In the genomic region with DNA sequence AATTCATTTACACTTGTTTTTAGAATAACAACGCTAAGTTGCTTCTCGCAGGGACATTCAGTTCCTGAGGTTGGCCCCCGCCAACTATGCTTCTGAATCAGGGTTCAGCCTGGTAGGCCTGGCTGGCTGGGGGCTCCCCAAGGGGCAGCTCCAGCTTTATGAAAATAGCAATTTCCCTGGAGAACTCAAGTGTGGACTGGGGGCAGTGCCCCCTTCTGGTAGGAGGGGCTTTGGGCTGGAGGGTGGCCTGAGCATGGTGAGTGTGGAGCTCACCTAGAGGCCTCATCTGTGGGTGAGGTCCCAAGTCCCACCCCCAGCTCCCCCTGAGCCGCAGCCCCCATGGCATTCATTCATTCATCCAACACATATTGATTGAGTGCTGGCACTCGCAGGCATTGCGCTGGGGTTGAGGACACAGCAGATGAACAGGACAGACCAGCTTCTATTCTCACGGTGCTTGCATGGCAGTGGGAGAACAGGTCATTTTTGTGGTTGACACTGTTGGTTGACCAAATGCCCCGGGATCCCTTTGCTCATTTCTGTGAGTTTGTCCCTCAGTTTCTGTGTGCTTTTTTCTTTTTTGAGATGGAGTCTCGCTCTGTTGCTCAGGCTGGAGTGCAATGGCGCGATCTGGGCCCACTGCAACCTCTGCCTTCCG, we compare ENCODE assay signal across 1 cellular context.
TF ChIP-seq lines count a peak whose summit lies in the region.

No MANE protein-coding gene starts in this region.

TF ChIP-seq in GM23338, 12 proteins besides CTCF, POLR2A, EP300 and RAD21 (continued from another document):
- TF ChIP-seq, protein P1, sequence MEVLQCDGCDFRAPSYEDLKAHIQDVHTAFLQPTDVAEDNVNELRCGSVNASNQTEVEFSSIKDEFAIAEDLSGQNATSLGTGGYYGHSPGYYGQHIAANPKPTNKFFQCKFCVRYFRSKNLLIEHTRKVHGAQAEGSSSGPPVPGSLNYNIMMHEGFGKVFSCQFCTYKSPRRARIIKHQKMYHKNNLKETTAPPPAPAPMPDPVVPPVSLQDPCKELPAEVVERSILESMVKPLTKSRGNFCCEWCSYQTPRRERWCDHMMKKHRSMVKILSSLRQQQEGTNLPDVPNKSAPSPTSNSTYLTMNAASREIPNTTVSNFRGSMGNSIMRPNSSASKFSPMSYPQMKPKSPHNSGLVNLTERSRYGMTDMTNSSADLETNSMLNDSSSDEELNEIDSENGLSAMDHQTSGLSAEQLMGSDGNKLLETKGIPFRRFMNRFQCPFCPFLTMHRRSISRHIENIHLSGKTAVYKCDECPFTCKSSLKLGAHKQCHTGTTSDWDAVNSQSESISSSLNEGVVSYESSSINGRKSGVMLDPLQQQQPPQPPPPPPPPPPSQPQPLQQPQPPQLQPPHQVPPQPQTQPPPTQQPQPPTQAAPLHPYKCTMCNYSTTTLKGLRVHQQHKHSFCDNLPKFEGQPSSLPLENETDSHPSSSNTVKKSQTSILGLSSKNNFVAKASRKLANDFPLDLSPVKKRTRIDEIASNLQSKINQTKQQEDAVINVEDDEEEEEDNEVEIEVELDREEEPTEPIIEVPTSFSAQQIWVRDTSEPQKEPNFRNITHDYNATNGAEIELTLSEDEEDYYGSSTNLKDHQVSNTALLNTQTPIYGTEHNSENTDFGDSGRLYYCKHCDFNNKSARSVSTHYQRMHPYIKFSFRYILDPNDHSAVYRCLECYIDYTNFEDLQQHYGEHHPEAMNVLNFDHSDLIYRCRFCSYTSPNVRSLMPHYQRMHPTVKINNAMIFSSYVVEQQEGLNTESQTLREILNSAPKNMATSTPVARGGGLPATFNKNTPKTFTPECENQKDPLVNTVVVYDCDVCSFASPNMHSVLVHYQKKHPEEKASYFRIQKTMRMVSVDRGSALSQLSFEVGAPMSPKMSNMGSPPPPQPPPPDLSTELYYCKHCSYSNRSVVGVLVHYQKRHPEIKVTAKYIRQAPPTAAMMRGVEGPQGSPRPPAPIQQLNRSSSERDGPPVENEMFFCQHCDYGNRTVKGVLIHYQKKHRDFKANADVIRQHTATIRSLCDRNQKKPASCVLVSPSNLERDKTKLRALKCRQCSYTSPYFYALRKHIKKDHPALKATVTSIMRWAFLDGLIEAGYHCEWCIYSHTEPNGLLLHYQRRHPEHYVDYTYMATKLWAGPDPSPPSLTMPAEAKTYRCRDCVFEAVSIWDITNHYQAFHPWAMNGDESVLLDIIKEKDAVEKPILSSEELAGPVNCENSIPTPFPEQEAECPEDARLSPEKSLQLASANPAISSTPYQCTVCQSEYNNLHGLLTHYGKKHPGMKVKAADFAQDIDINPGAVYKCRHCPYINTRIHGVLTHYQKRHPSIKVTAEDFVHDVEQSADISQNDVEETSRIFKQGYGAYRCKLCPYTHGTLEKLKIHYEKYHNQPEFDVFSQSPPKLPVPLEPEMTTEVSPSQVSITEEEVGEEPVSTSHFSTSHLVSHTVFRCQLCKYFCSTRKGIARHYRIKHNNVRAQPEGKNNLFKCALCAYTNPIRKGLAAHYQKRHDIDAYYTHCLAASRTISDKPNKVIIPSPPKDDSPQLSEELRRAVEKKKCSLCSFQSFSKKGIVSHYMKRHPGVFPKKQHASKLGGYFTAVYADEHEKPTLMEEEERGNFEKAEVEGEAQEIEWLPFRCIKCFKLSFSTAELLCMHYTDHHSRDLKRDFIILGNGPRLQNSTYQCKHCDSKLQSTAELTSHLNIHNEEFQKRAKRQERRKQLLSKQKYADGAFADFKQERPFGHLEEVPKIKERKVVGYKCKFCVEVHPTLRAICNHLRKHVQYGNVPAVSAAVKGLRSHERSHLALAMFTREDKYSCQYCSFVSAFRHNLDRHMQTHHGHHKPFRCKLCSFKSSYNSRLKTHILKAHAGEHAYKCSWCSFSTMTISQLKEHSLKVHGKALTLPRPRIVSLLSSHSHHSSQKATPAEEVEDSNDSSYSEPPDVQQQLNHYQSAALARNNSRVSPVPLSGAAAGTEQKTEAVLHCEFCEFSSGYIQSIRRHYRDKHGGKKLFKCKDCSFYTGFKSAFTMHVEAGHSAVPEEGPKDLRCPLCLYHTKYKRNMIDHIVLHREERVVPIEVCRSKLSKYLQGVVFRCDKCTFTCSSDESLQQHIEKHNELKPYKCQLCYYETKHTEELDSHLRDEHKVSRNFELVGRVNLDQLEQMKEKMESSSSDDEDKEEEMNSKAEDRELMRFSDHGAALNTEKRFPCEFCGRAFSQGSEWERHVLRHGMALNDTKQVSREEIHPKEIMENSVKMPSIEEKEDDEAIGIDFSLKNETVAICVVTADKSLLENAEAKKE (CRISPR knock-in tag; IDR thresholded peaks at IDR 0.05) = no peak
- TF ChIP-seq JUNB (IDR thresholded peaks at IDR 0.05; ENCODE audit: unreplicated experiment) = no peak
- TF ChIP-seq EZH2phosphoT487 (IDR thresholded peaks at IDR 0.05; ENCODE audit: unreplicated experiment) = no peak
- no peak for TF ChIP-seq ZNF331 (CRISPR knock-in tag; IDR thresholded peaks at IDR 0.05; ENCODE audit: low read depth)
- TF ChIP-seq, protein P2, sequence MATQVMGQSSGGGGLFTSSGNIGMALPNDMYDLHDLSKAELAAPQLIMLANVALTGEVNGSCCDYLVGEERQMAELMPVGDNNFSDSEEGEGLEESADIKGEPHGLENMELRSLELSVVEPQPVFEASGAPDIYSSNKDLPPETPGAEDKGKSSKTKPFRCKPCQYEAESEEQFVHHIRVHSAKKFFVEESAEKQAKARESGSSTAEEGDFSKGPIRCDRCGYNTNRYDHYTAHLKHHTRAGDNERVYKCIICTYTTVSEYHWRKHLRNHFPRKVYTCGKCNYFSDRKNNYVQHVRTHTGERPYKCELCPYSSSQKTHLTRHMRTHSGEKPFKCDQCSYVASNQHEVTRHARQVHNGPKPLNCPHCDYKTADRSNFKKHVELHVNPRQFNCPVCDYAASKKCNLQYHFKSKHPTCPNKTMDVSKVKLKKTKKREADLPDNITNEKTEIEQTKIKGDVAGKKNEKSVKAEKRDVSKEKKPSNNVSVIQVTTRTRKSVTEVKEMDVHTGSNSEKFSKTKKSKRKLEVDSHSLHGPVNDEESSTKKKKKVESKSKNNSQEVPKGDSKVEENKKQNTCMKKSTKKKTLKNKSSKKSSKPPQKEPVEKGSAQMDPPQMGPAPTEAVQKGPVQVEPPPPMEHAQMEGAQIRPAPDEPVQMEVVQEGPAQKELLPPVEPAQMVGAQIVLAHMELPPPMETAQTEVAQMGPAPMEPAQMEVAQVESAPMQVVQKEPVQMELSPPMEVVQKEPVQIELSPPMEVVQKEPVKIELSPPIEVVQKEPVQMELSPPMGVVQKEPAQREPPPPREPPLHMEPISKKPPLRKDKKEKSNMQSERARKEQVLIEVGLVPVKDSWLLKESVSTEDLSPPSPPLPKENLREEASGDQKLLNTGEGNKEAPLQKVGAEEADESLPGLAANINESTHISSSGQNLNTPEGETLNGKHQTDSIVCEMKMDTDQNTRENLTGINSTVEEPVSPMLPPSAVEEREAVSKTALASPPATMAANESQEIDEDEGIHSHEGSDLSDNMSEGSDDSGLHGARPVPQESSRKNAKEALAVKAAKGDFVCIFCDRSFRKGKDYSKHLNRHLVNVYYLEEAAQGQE (IDR thresholded peaks at IDR 0.05; ENCODE audit: unreplicated experiment) = no peak
- TF ChIP-seq, protein P3, sequence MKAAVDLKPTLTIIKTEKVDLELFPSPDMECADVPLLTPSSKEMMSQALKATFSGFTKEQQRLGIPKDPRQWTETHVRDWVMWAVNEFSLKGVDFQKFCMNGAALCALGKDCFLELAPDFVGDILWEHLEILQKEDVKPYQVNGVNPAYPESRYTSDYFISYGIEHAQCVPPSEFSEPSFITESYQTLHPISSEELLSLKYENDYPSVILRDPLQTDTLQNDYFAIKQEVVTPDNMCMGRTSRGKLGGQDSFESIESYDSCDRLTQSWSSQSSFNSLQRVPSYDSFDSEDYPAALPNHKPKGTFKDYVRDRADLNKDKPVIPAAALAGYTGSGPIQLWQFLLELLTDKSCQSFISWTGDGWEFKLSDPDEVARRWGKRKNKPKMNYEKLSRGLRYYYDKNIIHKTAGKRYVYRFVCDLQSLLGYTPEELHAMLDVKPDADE (IDR thresholded peaks at IDR 0.05) = no peak
- TF ChIP-seq NANOG (IDR thresholded peaks at IDR 0.05; ENCODE audit: borderline replicate concordance) = no peak
- TF ChIP-seq CREB1 (CRISPR knock-in tag; IDR thresholded peaks at IDR 0.05; ENCODE audit: low read depth) = no peak
- TF ChIP-seq POLR2AphosphoS5 (IDR thresholded peaks at IDR 0.05; ENCODE audit: low read depth) = no peak
